ENCODE assay signal across 8 cellular contexts in the genomic region with DNA sequence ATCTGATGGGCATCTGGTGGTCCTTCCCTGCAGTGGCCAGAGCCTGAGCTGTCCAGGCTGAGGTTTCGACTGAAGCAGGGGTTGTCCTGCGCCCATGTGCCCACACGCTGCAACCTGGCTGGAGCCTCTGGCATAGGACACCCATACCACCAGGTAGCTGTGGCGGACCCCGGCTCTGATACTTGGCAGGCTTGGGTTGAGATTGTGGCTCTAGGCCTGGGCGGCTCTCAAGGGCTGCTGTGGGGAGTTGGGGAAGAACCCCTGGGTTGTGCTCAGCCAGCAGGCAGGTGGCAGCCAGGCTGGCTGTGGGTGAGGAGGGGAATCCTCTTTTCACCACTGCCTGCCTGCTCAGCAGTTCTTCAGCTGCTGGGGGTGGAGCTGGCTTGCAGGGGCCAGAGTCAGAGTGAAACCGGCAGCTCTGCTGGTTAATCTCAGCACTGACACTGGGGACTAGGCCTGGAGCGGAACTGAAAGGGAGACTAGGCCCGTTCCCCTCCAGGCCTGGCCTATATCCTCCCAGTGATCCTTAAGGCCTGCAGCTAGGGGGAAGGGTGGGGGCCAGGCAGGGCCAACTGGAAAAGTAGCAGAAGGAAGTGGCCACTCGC. TPM values are rescaled to one million over a fixed set of nuclear protein-coding genes. Genes with fewer than 3 reads are reported as not detected.
DNase-seq lines count a peak whose midpoint lies in the region; ATAC-seq, FAIRE-seq and TF ChIP-seq lines count a peak whose summit lies in the region.

No MANE protein-coding gene starts in this region.

- H3K4me2 ChIP-seq in OCI-LY3 (ENCODE audit: low read length): peak overlapping the region; percentile 87

- peak; percentile 99 for FAIRE-seq in GM18507 (lab: Jason Lieb, UNC)

- H2AFZ ChIP-seq in OCI-LY3 (ENCODE audit: low read depth, low read length): no peak overlapping the region

- peak overlapping the region; percentile 41; the same call in 1 of the 2 replicates for H3K9ac ChIP-seq in OCI-LY3 (ENCODE audit: low read length)

- DNase-seq in GM18507 (ENCODE audit: extremely low spot score, insufficient read length, low read depth) (peak; percentile 83), left ventricle myocardium superior (peak; percentile 76), NCI-H524 (lab: John Stamatoyannopoulos, UW) (no peak), NCI-H1092 (lab: John Stamatoyannopoulos, UW) (no peak)
- DNase-seq in activated effector memory CD4-positive, alpha-beta T cell treated with Interleukin-2 at 50 U/mL for 16 hours: peak; percentile 76
- DNase-seq in stimulated activated CD4-positive, alpha-beta T cell treated with anti-CD3 and anti-CD28 coated beads, Interleukin-12 subunit alpha, Interleukin-12 subunit beta, amount 100 ng/mL, for 4 hours: peak; percentile 75

- intact Hi-C loops in left ventricle myocardium superior (cut with micrococcal nuclease): no loop called here

- H3K27me3 ChIP-seq in OCI-LY3 (ENCODE audit: low read depth, low read length): peaks cover 5% of the 10 kb centered on the region; the same call in 1 of the 2 replicates

- ATAC-seq in HG02759 (IDR thresholded peaks at IDR 0.05; ENCODE audit: unreplicated experiment) (peak; percentile 89), left ventricle myocardium superior (peak; percentile 67)

- H3K79me2 ChIP-seq in OCI-LY3 (ENCODE audit: low read length): peaks cover 16% of the 10 kb centered on the region; the same call in 1 of the 2 replicates

- H3K4me1 ChIP-seq in OCI-LY3 (ENCODE audit: low read length): peaks cover 52% of the 10 kb centered on the region

- H3K4me3 ChIP-seq in OCI-LY3 (ENCODE audit: low read length): peak overlapping the region; percentile 58

- H4K20me1 ChIP-seq in OCI-LY3 (ENCODE audit: insufficient read depth, low read length): peaks cover 95% of the 10 kb centered on the region

- TF ChIP-seq CTCF in OCI-LY3 (IDR thresholded peaks at IDR 0.05; ENCODE audit: low read depth, low read length): no peak

- no peaks in the 10 kb centered on the region for H3K9me3 ChIP-seq in OCI-LY3 (ENCODE audit: insufficient read depth, low read length)

- H3K36me3 ChIP-seq in OCI-LY3 (replicated peaks; ENCODE audit: low read depth, low read length): peaks cover 64% of the 10 kb centered on the region

- peak overlapping the region; percentile 68 for H3K27ac ChIP-seq in OCI-LY3 (ENCODE audit: low read length)

RNA-seq across cellular contexts. Expression of gene SH2B3, which starts 39.1 kb away (rescaled TPM):
- 45.1 TPM for total RNA-seq in left ventricle myocardium superior

Comparison
In these comparisons a context has a peak if more than half of its experiments do, and no peak if none do; other contexts are left out.
1. DNase-seq: peak in GM18507 (single experiment), activated effector memory CD4-positive, alpha-beta T cell treated with Interleukin-2 at 50 U/mL for 16 hours (single experiment), left ventricle myocardium superior (single experiment) and stimulated activated CD4-positive, alpha-beta T cell treated with anti-CD3 and anti-CD28 coated beads, Interleukin-12 subunit alpha, Interleukin-12 subunit beta, amount 100 ng/mL, for 4 hours (single experiment); none in NCI-H524 (0 of 2) and NCI-H1092 (single experiment).